ENCODE assay signal across 24 cellular contexts in genomic region chr12:119090865-119091264, GRCh38.
"Had no signal": no experiment of that assay in that cellular context is flagged by ENCODE, and none has a peak within 500 bp of the region (broad histone marks: within the 10 kb centered on the region; RNA-seq: fewer than 3 reads in every experiment).

No MANE protein-coding gene starts in this region.

- FAIRE-seq: islet of Langerhans, TTC549 had no signal

- H3K9me3 ChIP-seq: colonic mucosa, gastrocnemius medialis, right atrium auricular region, spleen, testis, transverse colon had no signal

- DNase-seq: activated CD4-positive, alpha-beta T cell treated with anti-CD3 and anti-CD28 coated beads for 48 hours; activated CD4-positive, alpha-beta T cell treated with anti-CD3 and anti-CD28 coated beads, Interleukin-2, amount 50 U/mL, for 48 hours; activated CD8-positive, alpha-beta memory T cell treated with anti-CD3 and anti-CD28 coated beads for 24 hours; activated effector memory CD4-positive, alpha-beta T cell treated with Interleukin-2 at 50 U/mL for 16 hours; activated naive CD4-positive, alpha-beta T cell treated with Interleukin-2 at 50 U/mL for 16 hours; anterior cingulate cortex; cerebellar nuclear complex; colonic mucosa; effector memory CD4-positive, alpha-beta T cell; erythroblast; gastrocnemius medialis; head of caudate nucleus; midbrain; natural killer cell; spleen; stimulated activated CD4-positive, alpha-beta T cell treated with anti-CD3 and anti-CD28 coated beads, Interleukin-2, amount 100 ng/mL, for 48 hours; stimulated activated naive CD8-positive, alpha-beta T cell treated with anti-CD3 and anti-CD28 coated beads, Interleukin-15, Interleukin-2, amounts not matched to agents 100 U/mL and 50 U/mL, for 24 hours; T-helper 9 cell; testis; transverse colon had no signal

- H3K27ac ChIP-seq: colonic mucosa, gastrocnemius medialis, right atrium auricular region, spleen, testis, transverse colon, VCaP had no signal

- H3K36me3 ChIP-seq: colonic mucosa, gastrocnemius medialis, right atrium auricular region, spleen, transverse colon had no signal

- ATAC-seq: gastrocnemius medialis; natural killer cell; stimulated activated naive CD8-positive, alpha-beta T cell treated with anti-CD3 and anti-CD28 coated beads, Interleukin-15, Interleukin-2, amounts not matched to agents 100 U/mL and 50 U/mL, for 24 hours had no signal

- H3K4me3 ChIP-seq: colonic mucosa, gastrocnemius medialis, right atrium auricular region, spleen, testis, transverse colon had no signal

- H3K4me1 ChIP-seq: colonic mucosa, gastrocnemius medialis, right atrium auricular region, spleen, testis, transverse colon had no signal

- H3K27me3 ChIP-seq: colonic mucosa, right atrium auricular region, testis, transverse colon had no signal
